In genomic region chr15:78065284-78065872, GRCh38 we compare ENCODE assay signal across 9 cellular contexts. TPM values are rescaled to one million over a fixed set of nuclear protein-coding genes. Genes with fewer than 3 reads are reported as not detected.
DNase-seq lines count a peak whose midpoint lies in the region; ATAC-seq and TF ChIP-seq lines count a peak whose summit lies in the region.
"Had no signal": no experiment of that assay in that cellular context is flagged by ENCODE, and none has a peak within 500 bp of the region (broad histone marks: within the 10 kb centered on the region; RNA-seq: fewer than 3 reads in every experiment).

No MANE protein-coding gene starts in this region.

- peak; percentile 22 for ATAC-seq in GM23338
- no peak for ATAC-seq in HG03139 (IDR thresholded peaks at IDR 0.05; ENCODE audit: unreplicated experiment)
- no peak for ATAC-seq in HG02678 (IDR thresholded peaks at IDR 0.05; ENCODE audit: unreplicated experiment)

- no peaks in the 10 kb centered on the region for H3K9me3 ChIP-seq in osteoblast (ENCODE audit: low read depth, low read length)

- no peak overlapping the region for H2AFZ ChIP-seq in GM23338
- no peak overlapping the region for H2AFZ ChIP-seq in osteoblast (ENCODE audit: low read length)

- in situ Hi-C loops in SK-MEL-5 (cut with HindIII; ENCODE audit: low pct_unique_long_range_greater_than_20kb, low sequenced_read_pairs): no loop called here

- H3K79me2 ChIP-seq in GM23338 (replicated peaks; ENCODE audit: insufficient read depth) (peaks cover 81% of the 10 kb centered on the region), osteoblast (ENCODE audit: insufficient read depth, low read length) (peaks cover 75% of the 10 kb centered on the region)

- H4K20me1 ChIP-seq in GM23338 (replicated peaks; ENCODE audit: insufficient read depth) (peaks cover 11% of the 10 kb centered on the region), osteoblast (ENCODE audit: insufficient read depth, low read length) (peaks cover 3% of the 10 kb centered on the region)

- no peak overlapping the region for H3K4me2 ChIP-seq in GM23338
- H3K4me2 ChIP-seq in osteoblast (ENCODE audit: insufficient read depth, low read length): peak overlapping the region; percentile 56

- H3K27ac ChIP-seq in GM23338 (ENCODE audit: low read depth) (no peak overlapping the region), osteoblast (ENCODE audit: low read depth, low read length) (peak overlapping the region; percentile 96)

- DNase-seq in GM23338 (ENCODE audit: low spot score) (no peak), SK-MEL-5 (ENCODE audit: low read depth, low spot score) (peak; percentile 82), fibroblast of gingiva (ENCODE audit: low read depth) (peak; percentile 99), osteoblast (ENCODE audit: insufficient read length, low spot score, missing footprints) (peak; percentile 85), GM19240 (ENCODE audit: insufficient read length, low spot score) (no peak), NCI-H1694 treated with DMSO at 0.1 percent for 48 hours (lab: John Stamatoyannopoulos, UW) (no peak)

- H3K9me2 ChIP-seq in GM23338 (ENCODE audit: insufficient read depth): peaks cover 4% of the 10 kb centered on the region; the same call in 1 of the 2 replicates

- peaks cover 2% of the 10 kb centered on the region for H3K27me3 Mint-ChIP-seq in GM23338 (ENCODE audit: insufficient read depth, low read depth, poor library complexity)

- H3K36me3 ChIP-seq in GM23338 (ENCODE audit: insufficient read depth) (no peaks in the 10 kb centered on the region), osteoblast (ENCODE audit: insufficient read depth, low read length) (no peaks in the 10 kb centered on the region)

- H3K4me3 ChIP-seq in GM23338 (no peak overlapping the region), osteoblast (ENCODE audit: insufficient read depth, low read length) (peak overlapping the region; percentile 35)

- H3K4me3 Mint-ChIP-seq in GM23338: no peak overlapping the region
- H3K4me3 Mint-ChIP-seq: T-helper 1 cell treated with Interleukin-12 subunit alpha and Interleukin-12 subunit beta and Interleukin-4 antibody, amounts not matched to agents 30 μg/mL and 1 μg/mL, for 36 hours had no signal

- TF ChIP-seq CTCF in GM23338 (conservative IDR thresholded peaks at IDR 0.05; ENCODE audit: low read depth in 2 of 2): no peak
- TF ChIP-seq CTCF in osteoblast (IDR thresholded peaks at IDR 0.05; ENCODE audit: extremely low read depth, low read depth, low read length): no peak

- no peak overlapping the region for H3K27ac Mint-ChIP-seq in GM23338

- peaks cover 57% of the 10 kb centered on the region for H3K4me1 Mint-ChIP-seq in GM23338

- H3F3A ChIP-seq in GM23338 (replicated peaks; ENCODE audit: low read depth): no peaks in the 10 kb centered on the region; the same call in 1 of the 2 replicates

- no peaks in the 10 kb centered on the region for H3K9me3 Mint-ChIP-seq in GM23338
- H3K9me3 Mint-ChIP-seq: T-helper 1 cell treated with Interleukin-12 subunit alpha and Interleukin-12 subunit beta and Interleukin-4 antibody, amounts not matched to agents 30 μg/mL and 1 μg/mL, for 36 hours had no signal

- H3K36me3 Mint-ChIP-seq in GM23338 (ENCODE audit: low read depth): no peaks in the 10 kb centered on the region

- no peaks in the 10 kb centered on the region for H3K27me3 ChIP-seq in GM23338 (ENCODE audit: insufficient read depth)
- H3K27me3 ChIP-seq in osteoblast (ENCODE audit: insufficient read depth, low read length): no peaks in the 10 kb centered on the region

- H3K4me1 ChIP-seq in GM23338 (ENCODE audit: insufficient read depth): peaks cover 63% of the 10 kb centered on the region
- H3K4me1 ChIP-seq in osteoblast (ENCODE audit: insufficient read depth, low read length): peaks cover 85% of the 10 kb centered on the region

TF ChIP-seq in GM23338, 12 proteins besides CTCF, POLR2A, EP300 and RAD21:
- no peak for TF ChIP-seq EZH2 (IDR thresholded peaks at IDR 0.05; ENCODE audit: low read depth, unreplicated experiment)
- TF ChIP-seq POLR2AphosphoS5 (IDR thresholded peaks at IDR 0.05; ENCODE audit: low read depth): no peak
- TF ChIP-seq ZNF114 (CRISPR knock-in tag; IDR thresholded peaks at IDR 0.05): no peak
- no peak for TF ChIP-seq NANOG (IDR thresholded peaks at IDR 0.05; ENCODE audit: borderline replicate concordance)
- TF ChIP-seq CREB1 (CRISPR knock-in tag; IDR thresholded peaks at IDR 0.05; ENCODE audit: low read depth): no peak
- no peak for TF ChIP-seq JUNB (IDR thresholded peaks at IDR 0.05; ENCODE audit: unreplicated experiment)
- TF ChIP-seq ETS1 (IDR thresholded peaks at IDR 0.05): no peak

RNA-seq across cellular contexts. Expression of gene TBC1D2B, which starts 12.1 kb away (rescaled TPM):
- total RNA-seq in GM23338 (2014; rRNA removed; shearing (Covaris generic)): 17.0 and 17.8 TPM in 2 replicates
- 3.6 and 5.2 TPM in 2 replicates for polyA plus RNA-seq in GM23338 (2016; fragmentation: Nextera tagmentation; extraction: Ambion mirVana)
- total RNA-seq in SK-MEL-5 (2014; rRNA removed; shearing (Covaris generic)): 15.6 and 16.8 TPM in 2 replicates
- 15.5 and 20.1 TPM in 2 replicates for polyA plus RNA-seq in SK-MEL-5 (2015; cell fraction: cytosol; rRNA removed)
- polyA plus RNA-seq in SK-MEL-5 (2015; cell fraction: nucleus; rRNA removed): 21.0 and 34.3 TPM in 2 replicates
- total RNA-seq in osteoblast: 57.8 and 58.3 TPM in 2 replicates

RNA-seq across cellular contexts. Expression of gene SH2D7, which starts 27.0 kb away (rescaled TPM):
- total RNA-seq in GM23338 (2014; rRNA removed; shearing (Covaris generic)): not detected in 2 replicates
- polyA plus RNA-seq in GM23338 (2016; fragmentation: Nextera tagmentation; extraction: Ambion mirVana): 0.31 and 0.33 TPM in 2 replicates
- not detected in 2 replicates for total RNA-seq in SK-MEL-5 (2014; rRNA removed; shearing (Covaris generic))
- not detected in 2 replicates for polyA plus RNA-seq in SK-MEL-5 (2015; cell fraction: cytosol; rRNA removed)
- not detected in 2 replicates for polyA plus RNA-seq in SK-MEL-5 (2015; cell fraction: nucleus; rRNA removed)
- not detected in 2 replicates for total RNA-seq in osteoblast

Comparison
In these comparisons a context has a peak if more than half of its experiments do, and no peak if none do; other contexts are left out.
1. DNase-seq: peak in SK-MEL-5 (single experiment), fibroblast of gingiva (single experiment) and osteoblast (single experiment); none in GM23338 (single experiment), GM19240 (single experiment) and NCI-H1694 treated with DMSO at 0.1 percent for 48 hours (single experiment).